15 cellular contexts compared by ENCODE assay signal in genomic region chr1:198662821-198663220, GRCh38. TPM values are rescaled to one million over a fixed set of nuclear protein-coding genes. Genes with fewer than 3 reads are reported as not detected.
DNase-seq lines count a peak whose midpoint lies in the region; ATAC-seq and TF ChIP-seq lines count a peak whose summit lies in the region.
"Had no signal": no experiment of that assay in that cellular context is flagged by ENCODE, and none has a peak within 500 bp of the region (broad histone marks: within the 10 kb centered on the region; RNA-seq: fewer than 3 reads in every experiment).

No MANE protein-coding gene starts in this region.

- BruUV-seq in PC-9 (replicated peaks; lab: Mats Ljungman, UMichigan): no TSS peak

- H2AFZ ChIP-seq in DND-41 (ENCODE audit: low read depth, low read length) (no peak overlapping the region), neural cell (ENCODE audit: low read depth, low read length) (no peak overlapping the region), PC-9 (no peak overlapping the region)

- peaks cover 56 to 68% (median 62%) of the 10 kb centered on the region in 3 donors for H3K4me1 Mint-ChIP-seq in IgD-negative memory B cell
- H3K4me1 Mint-ChIP-seq in activated T-helper 17 cell treated with anti-CD3 and anti-CD28 coated beads, Interleukin-2, amount 50 U/mL, for 72 hours: peaks cover 48% of the 10 kb centered on the region

- no peak for TF ChIP-seq CTCF in DND-41 (IDR thresholded peaks at IDR 0.05; ENCODE audit: borderline replicate concordance, extremely low read depth, low read length, poor library complexity, severe bottlenecking)
- TF ChIP-seq CTCF in neural cell (IDR thresholded peaks at IDR 0.05; ENCODE audit: poor library complexity, severe bottlenecking): no peak
- no peak for TF ChIP-seq CTCF in PC-9 (conservative IDR thresholded peaks at IDR 0.05)

- H3K9ac ChIP-seq in DND-41 (ENCODE audit: low read depth, low read length): no peak overlapping the region
- no peak overlapping the region for H3K9ac ChIP-seq in neural cell (ENCODE audit: low read length)

- H4K20me1 ChIP-seq in DND-41 (ENCODE audit: insufficient read depth, low read length) (no peaks in the 10 kb centered on the region), neural cell (ENCODE audit: insufficient read depth) (no peaks in the 10 kb centered on the region), PC-9 (ENCODE audit: insufficient read depth) (no peaks in the 10 kb centered on the region)

- H3K27me3 Mint-ChIP-seq in IgD-negative memory B cell: no peaks in the 10 kb centered on the region
- H3K27me3 Mint-ChIP-seq in activated T-helper 17 cell treated with anti-CD3 and anti-CD28 coated beads, Interleukin-2, amount 50 U/mL, for 72 hours: no peaks in the 10 kb centered on the region

- H3K27ac ChIP-seq in DND-41 (ENCODE audit: low read length) (0 out of 2 replicates have a peak overlapping the region, but pooled peaks have one; percentile 12), neural cell (ENCODE audit: low read length) (no peak overlapping the region), PC-9 (no peak overlapping the region)

- H3K36me3 ChIP-seq in DND-41 (ENCODE audit: insufficient read depth, low read length) (no peaks in the 10 kb centered on the region), neural cell (ENCODE audit: insufficient read depth, low read length) (no peaks in the 10 kb centered on the region), PC-9 (ENCODE audit: low read depth) (no peaks in the 10 kb centered on the region)

- H3K4me3 ChIP-seq in DND-41 (ENCODE audit: low read depth in 1 of 2, low read length in 2 of 2) (no peak overlapping the region), neural cell (ENCODE audit: low read length) (no peak overlapping the region), PC-9 (no peak overlapping the region)

- H3K9me2 ChIP-seq in neural cell (ENCODE audit: insufficient read depth, low read length) (no peaks in the 10 kb centered on the region), PC-9 (ENCODE audit: insufficient read depth) (no peaks in the 10 kb centered on the region)

- no peaks in the 10 kb centered on the region for H3K9me3 Mint-ChIP-seq in IgD-negative memory B cell
- H3K9me3 Mint-ChIP-seq in activated T-helper 17 cell treated with anti-CD3 and anti-CD28 coated beads, Interleukin-2, amount 50 U/mL, for 72 hours: no peaks in the 10 kb centered on the region

- CTCF ChIA-PET in PC-9 (lab: Charles Lee): no interaction called here

- intact Hi-C loops in PC-9 (cut with micrococcal nuclease; ENCODE audit: unreplicated experiment): no loop called here

- ATAC-seq in DND-41 (ENCODE audit: insufficient read depth, low read depth): no peak
- ATAC-seq in activated T-helper 17 cell treated with anti-CD3 and anti-CD28 coated beads, Interleukin-2, amount 50 U/mL, for 72 hours (replicated peaks): peak; percentile 65
- ATAC-seq: left ventricle myocardium superior, sciatic nerve had no signal

- POLR2A ChIA-PET in PC-9 (lab: Charles Lee; ENCODE audit: unreplicated experiment): no interaction called here

- no peaks in the 10 kb centered on the region for H3K27me3 ChIP-seq in DND-41 (ENCODE audit: insufficient read depth, low read length, poor library complexity)
- no peaks in the 10 kb centered on the region for H3K27me3 ChIP-seq in neural cell (ENCODE audit: insufficient read depth, low read depth, low read length)
- no peaks in the 10 kb centered on the region for H3K27me3 ChIP-seq in PC-9 (ENCODE audit: insufficient read depth, low read depth)

- TF ChIP-seq RAD21 in neural cell (conservative IDR thresholded peaks at IDR 0.05): no peak

- no peaks in the 10 kb centered on the region for H3F3A ChIP-seq in neural cell (ENCODE audit: insufficient read depth, low read length, poor library complexity, severe bottlenecking)
- H3F3A ChIP-seq in PC-9 (ENCODE audit: insufficient read depth, low read depth): peaks cover 17% of the 10 kb centered on the region

- peaks cover 8% of the 10 kb centered on the region for H3K36me3 Mint-ChIP-seq in IgD-negative memory B cell
- peaks cover 90% of the 10 kb centered on the region for H3K36me3 Mint-ChIP-seq in activated T-helper 17 cell treated with anti-CD3 and anti-CD28 coated beads, Interleukin-2, amount 50 U/mL, for 72 hours (ENCODE audit: low read depth)

- no peak overlapping the region for H3K4me2 ChIP-seq in DND-41 (ENCODE audit: insufficient read depth, low read length)
- no peak overlapping the region for H3K4me2 ChIP-seq in neural cell (ENCODE audit: low read length)
- H3K4me2 ChIP-seq in PC-9: no peak overlapping the region

- H3K4me3 Mint-ChIP-seq in IgD-negative memory B cell: peak overlapping the region in 3 of 4 donors; percentile 30 to 74 (median 73)
- H3K4me3 Mint-ChIP-seq in activated T-helper 17 cell treated with anti-CD3 and anti-CD28 coated beads, Interleukin-2, amount 50 U/mL, for 72 hours: peak overlapping the region; percentile 77

- peak overlapping the region in 2 of 3 donors; percentile 54 to 73 for H3K27ac Mint-ChIP-seq in IgD-negative memory B cell
- H3K27ac Mint-ChIP-seq in activated T-helper 17 cell treated with anti-CD3 and anti-CD28 coated beads, Interleukin-2, amount 50 U/mL, for 72 hours: peak overlapping the region; percentile 74

- no peak for DNase-seq in DND-41
- DNase-seq in KG1 (lab: John Stamatoyannopoulos, UW): no peak
- no peak for DNase-seq in activated CD4-positive, CD25-positive, alpha-beta regulatory T cell treated with anti-CD3 and anti-CD28 coated beads, Interleukin-2, amount 50 U/mL, for 72 hours
- no peak for DNase-seq in PC-9
- DNase-seq: GDM1; GOT3; left ventricle myocardium superior; NCI-H1436; stimulated activated CD4-positive, alpha-beta T cell treated with anti-CD3 and anti-CD28 coated beads, Interleukin-4, amount 100 ng/mL, for 24 hours had no signal

- H3K79me2 ChIP-seq in DND-41 (ENCODE audit: insufficient read depth, low read length): peaks cover 62% of the 10 kb centered on the region
- H3K79me2 ChIP-seq in neural cell (replicated peaks; ENCODE audit: insufficient read depth, low read length): no peaks in the 10 kb centered on the region
- no peaks in the 10 kb centered on the region for H3K79me2 ChIP-seq in PC-9 (ENCODE audit: low read depth)

- H3K4me1 ChIP-seq in DND-41 (ENCODE audit: insufficient read depth, low read length) (peaks cover 55% of the 10 kb centered on the region), PC-9 (replicated peaks; ENCODE audit: insufficient read depth) (peaks cover 12% of the 10 kb centered on the region)

- no peaks in the 10 kb centered on the region for H3K9me3 ChIP-seq in DND-41 (ENCODE audit: insufficient read depth, low read length, severe bottlenecking)
- H3K9me3 ChIP-seq in neural cell (ENCODE audit: low read length): no peaks in the 10 kb centered on the region
- H3K9me3 ChIP-seq in PC-9 (ENCODE audit: insufficient read depth, low read depth): 0 out of 2 replicates have a peak, but pooled peaks cover 3% of the 10 kb centered on the region

- TF ChIP-seq EP300 in neural cell (conservative IDR thresholded peaks at IDR 0.05; ENCODE audit: poor library complexity, severe bottlenecking): no peak

TF ChIP-seq in neural cell, 6 proteins besides CTCF, POLR2A, EP300 and RAD21:
- TF ChIP-seq EZH2 (IDR thresholded peaks at IDR 0.05; ENCODE audit: borderline replicate concordance, insufficient read depth, low read length, poor library complexity, severe bottlenecking) (no peak), MXI1 (conservative IDR thresholded peaks at IDR 0.05; ENCODE audit: poor library complexity, severe bottlenecking) (peak; percentile 37), POLR2AphosphoS5 (IDR thresholded peaks at IDR 0.05) (peak; percentile 73), SMC3 (conservative IDR thresholded peaks at IDR 0.05; ENCODE audit: poor library complexity) (no peak)

RNA-seq across cellular contexts. Expression of gene PTPRC, which starts 24.0 kb away (rescaled TPM):
- polyA plus RNA-seq in IgD-negative memory B cell (744 TPM), neural cell (0.12 TPM in 1 of 2 replicates, not detected in the other)
- 100 to 1,000 TPM; 366 to 421 TPM for total RNA-seq in activated T-helper 17 cell treated with anti-CD3 and anti-CD28 coated beads, Interleukin-2, amount 50 U/mL, for 72 hours
- 0.12 TPM in 1 of 2 replicates, not detected in the other for polyA minus RNA-seq in neural cell
- total RNA-seq in PC-9 (2021): 0.58 and 0.79 TPM in 2 replicates
- total RNA-seq: dermis microvascular lymphatic vessel endothelial cell, NCI-H460 had no signal

Comparison
In these comparisons a context has a peak if more than half of its experiments do, and no peak if none do; other contexts are left out.
1. RNA of gene PTPRC, which starts 24.0 kb away (total RNA-seq): 366 to 421 TPM in activated T-helper 17 cell treated with anti-CD3 and anti-CD28 coated beads, Interleukin-2, amount 50 U/mL, for 72 hours; 0.58 to 0.79 TPM in PC-9; every median in the first group is over 100 times any median in the second.